21 cellular contexts compared by ENCODE assay signal in the genomic region with DNA sequence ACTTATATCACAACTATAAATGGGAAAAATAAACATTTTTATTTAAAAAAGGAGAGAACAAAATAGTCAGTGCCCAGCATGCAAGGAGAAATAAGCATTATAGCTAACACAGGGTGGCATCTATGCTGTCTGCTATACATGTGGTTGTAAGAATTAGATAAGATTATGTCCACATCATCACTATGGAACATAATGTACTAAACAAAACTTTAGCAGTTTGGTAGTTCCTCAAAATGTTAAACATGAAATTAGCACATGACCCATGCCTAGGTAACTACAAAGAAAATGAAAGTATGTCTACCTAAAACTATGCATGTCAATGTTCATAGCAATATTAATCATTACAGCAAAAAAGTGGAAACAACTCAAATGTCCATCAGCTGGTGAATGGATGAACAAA.
"Had no signal": no experiment of that assay in that cellular context is flagged by ENCODE, and none has a peak within 500 bp of the region (broad histone marks: within the 10 kb centered on the region; RNA-seq: fewer than 3 reads in every experiment).

No MANE protein-coding gene starts in this region.

- H3K4me1 ChIP-seq: esophagus muscularis mucosa, gastrocnemius medialis, parathyroid adenoma, thyroid gland had no signal

- H3K9me3 ChIP-seq: esophagus muscularis mucosa, gastrocnemius medialis, mucosa of descending colon, thyroid gland had no signal

- H3K9ac ChIP-seq: parathyroid adenoma had no signal

- H3K4me3 ChIP-seq: dorsolateral prefrontal cortex, esophagus muscularis mucosa, gastrocnemius medialis, mucosa of descending colon, thyroid gland had no signal

- H3K27ac ChIP-seq: dorsolateral prefrontal cortex, esophagus muscularis mucosa, gastrocnemius medialis, parathyroid adenoma, thyroid gland had no signal

- DNase-seq: activated CD4-positive, alpha-beta T cell treated with anti-CD3 and anti-CD28 coated beads, Interleukin-2, amount 10 ng/mL, durations not matched to agents 24 days and 14 days; activated CD8-positive, alpha-beta T cell treated with anti-CD3 and anti-CD28 coated beads for 36 hours; activated gamma-delta T cell; central memory CD4-positive, alpha-beta T cell; dorsolateral prefrontal cortex; gastrocnemius medialis; islet precursor cell; left cardiac atrium; mesendoderm; mucosa of descending colon; nucleus accumbens; right cardiac atrium; stimulated activated CD4-positive, alpha-beta T cell treated with anti-CD3 and anti-CD28 coated beads, Interleukin-12 subunit alpha, Interleukin-12 subunit beta, amount 100 ng/mL, for 4 hours; stimulated activated CD4-positive, alpha-beta T cell treated with anti-CD3 and anti-CD28 coated beads, Interleukin-4, amount 100 ng/mL, for 4 hours; substantia nigra; T-helper 1 cell; thyroid gland had no signal

- H3K27me3 ChIP-seq: dorsolateral prefrontal cortex, esophagus muscularis mucosa, gastrocnemius medialis, thyroid gland had no signal

- H3K79me2 ChIP-seq: parathyroid adenoma had no signal

- H3K36me3 ChIP-seq: esophagus muscularis mucosa, gastrocnemius medialis, thyroid gland had no signal

- FAIRE-seq: astrocyte, colon had no signal

- H2AFZ ChIP-seq: parathyroid adenoma had no signal
